ENCODE assay signal across 25 cellular contexts in the genomic region with DNA sequence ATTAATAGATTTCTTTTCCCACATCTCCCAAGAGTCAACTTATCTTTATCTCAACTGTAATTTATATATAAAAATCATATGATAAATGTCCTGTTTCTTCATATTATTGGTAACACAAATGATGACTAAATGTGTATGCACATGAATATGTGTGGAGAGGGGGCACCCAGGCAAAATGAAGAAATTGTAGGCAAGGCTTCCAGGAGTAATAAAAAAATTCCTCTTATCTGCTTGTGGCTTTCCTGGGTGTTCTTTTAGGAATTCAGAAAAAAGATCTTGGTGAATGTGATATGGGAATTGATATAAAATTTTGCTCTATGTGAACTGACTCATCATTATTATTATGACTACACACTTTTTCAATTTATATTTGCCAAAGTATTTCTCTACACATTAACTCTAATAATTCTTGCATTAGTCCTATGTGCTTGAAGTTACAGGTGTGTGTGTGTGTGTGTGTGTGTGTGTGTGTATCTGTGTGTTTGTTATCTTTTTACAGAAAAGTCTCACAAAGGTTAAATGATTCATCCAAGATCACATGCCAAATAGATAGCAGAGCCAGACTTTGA.
DNase-seq lines count a peak whose midpoint lies in the region; ATAC-seq, FAIRE-seq and TF ChIP-seq lines count a peak whose summit lies in the region.
"Had no signal": no experiment of that assay in that cellular context is flagged by ENCODE, and none has a peak within 500 bp of the region (broad histone marks: within the 10 kb centered on the region; RNA-seq: fewer than 3 reads in every experiment).

No MANE protein-coding gene starts in this region.

- H3K36me3 Mint-ChIP-seq in MCF 10A (ENCODE audit: insufficient read depth, unreplicated experiment): no peaks in the 10 kb centered on the region
- H3K36me3 Mint-ChIP-seq: CD14-positive monocyte; CD4-positive, alpha-beta memory T cell; CD4-positive, CD25-positive, alpha-beta regulatory T cell; CD8-positive, alpha-beta memory T cell had no signal

- no peaks in the 10 kb centered on the region for H3K27me3 Mint-ChIP-seq in MCF 10A (ENCODE audit: insufficient read depth, unreplicated experiment)
- H3K27me3 Mint-ChIP-seq: CD4-positive, alpha-beta memory T cell; CD4-positive, CD25-positive, alpha-beta regulatory T cell; CD8-positive, alpha-beta memory T cell had no signal

- H3K27ac Mint-ChIP-seq in MCF 10A (ENCODE audit: low read depth, unreplicated experiment): no peak overlapping the region
- H3K27ac Mint-ChIP-seq: CD14-positive monocyte; CD4-positive, alpha-beta memory T cell; CD4-positive, CD25-positive, alpha-beta regulatory T cell; CD8-positive, alpha-beta memory T cell had no signal

- TF ChIP-seq CTCF in mammary epithelial cell (conservative IDR thresholded peaks at IDR 0.05 in 1 of 2, IDR thresholded peaks at IDR 0.05 in 1 of 2; ENCODE audit: extremely low read depth in 1 of 2, insufficient read depth in 1 of 2, low read depth in 1 of 2, low read length in 2 of 2): no peak
- TF ChIP-seq CTCF in MCF 10A (IDR thresholded peaks at IDR 0.05; ENCODE audit: unreplicated experiment): no peak
- TF ChIP-seq CTCF in A549 (IDR thresholded peaks at IDR 0.05): no peak
- no peak for TF ChIP-seq CTCF in K562 (IDR thresholded peaks at IDR 0.05 in 2 of 3, conservative IDR thresholded peaks at IDR 0.05 in 1 of 3; ENCODE audit: insufficient read depth in 2 of 3, low read depth in 1 of 3, low read length in 3 of 3)
- no peak for TF ChIP-seq CTCF in osteoblast (IDR thresholded peaks at IDR 0.05; ENCODE audit: extremely low read depth, low read depth, low read length)

- H3K27me3 ChIP-seq in mammary epithelial cell (ENCODE audit: insufficient read depth, low read length): no peaks in the 10 kb centered on the region
- H3K27me3 ChIP-seq in K562 (ENCODE audit: control insufficient read depth in 2 of 2, insufficient read depth in 2 of 2, low read length in 2 of 2): no peaks in the 10 kb centered on the region
- no peaks in the 10 kb centered on the region for H3K27me3 ChIP-seq in HAP-1 (ENCODE audit: low read depth)
- no peaks in the 10 kb centered on the region for H3K27me3 ChIP-seq in osteoblast (ENCODE audit: insufficient read depth, low read length)
- H3K27me3 ChIP-seq: BE2C, BLaER1 had no signal

- H3K4me3 ChIP-seq in mammary epithelial cell (replicated peaks in 1 of 3; ENCODE audit: insufficient read depth in 1 of 3, low read depth in 2 of 3, low read length in 3 of 3) (no peak overlapping the region), A549 (no peak overlapping the region), K562 (no peak overlapping the region), HAP-1 (no peak overlapping the region), osteoblast (ENCODE audit: insufficient read depth, low read length) (no peak overlapping the region)
- H3K4me3 ChIP-seq: BLaER1, GM12878 had no signal

- ATAC-seq in A549 (no peak), K562 (no peak), GM21528 (IDR thresholded peaks at IDR 0.05; ENCODE audit: low FRiP score, unreplicated experiment) (no peak)
- ATAC-seq: GM12878 had no signal

- H3K9ac ChIP-seq in mammary epithelial cell (ENCODE audit: insufficient read depth, low read length): no peak overlapping the region
- H3K9ac ChIP-seq in K562 (ENCODE audit: insufficient read depth in 1 of 2, low read depth in 2 of 2, low read length in 2 of 2): no peak overlapping the region
- H3K9ac ChIP-seq: BLaER1 had no signal

- BruUV-seq in mammary epithelial cell (replicated peaks; lab: Mats Ljungman, UMichigan) (no TSS peak), MCF 10A (replicated peaks; lab: Mats Ljungman, UMichigan) (no TSS peak), K562 (replicated peaks; lab: Mats Ljungman, UMichigan) (no TSS peak)

- H3K4me2 ChIP-seq in mammary epithelial cell (ENCODE audit: insufficient read depth, low read depth, low read length): peak overlapping the region; percentile 11
- H3K4me2 ChIP-seq in A549: peak overlapping the region; percentile 39
- H3K4me2 ChIP-seq in K562 (ENCODE audit: insufficient read depth, low read length): no peak overlapping the region
- no peak overlapping the region for H3K4me2 ChIP-seq in osteoblast (ENCODE audit: insufficient read depth, low read length)
- H3K4me2 ChIP-seq: BLaER1 had no signal

- CTCF ChIA-PET in mammary epithelial cell (lab: Charles Lee; ENCODE audit: low non-redundant PET): no interaction called here
- CTCF ChIA-PET in MCF 10A (lab: Yijun Ruan, JAX): interaction anchor here (0.7 kb wide), 1 partner anchor 42 kb away, joined by 3 read pairs; no protein-coding TSS in a partner anchor
- CTCF ChIA-PET in A549 (lab: Yijun Ruan, JAX): no interaction called here
- CTCF ChIA-PET in K562 (lab: Yijun Ruan, JAX; ENCODE audit: low intra/inter-chr PET ratio): no interaction called here

- TF ChIP-seq POLR2A in A549 (IDR thresholded peaks at IDR 0.05; ENCODE audit: low read length): no peak
- no peak for TF ChIP-seq POLR2A in K562 (conservative IDR thresholded peaks at IDR 0.05)

- no peaks in the 10 kb centered on the region for H3K9me3 Mint-ChIP-seq in MCF 10A (ENCODE audit: unreplicated experiment)

- H3K27ac ChIP-seq in mammary epithelial cell (ENCODE audit: insufficient read depth, low read depth, low read length): no peak overlapping the region
- H3K27ac ChIP-seq in A549: peak overlapping the region in 1 of 2 experiments; percentile 32; a peak in 2 of 6 replicates
- no peak overlapping the region for H3K27ac ChIP-seq in K562 (ENCODE audit: extremely low read depth, low read depth, low read length)
- no peak overlapping the region for H3K27ac ChIP-seq in osteoblast (ENCODE audit: low read depth, low read length)
- H3K27ac ChIP-seq: 22Rv1, BLaER1 had no signal

- POLR2A ChIA-PET in MCF 10A (lab: Yijun Ruan, JAX) (interaction anchor here (1.0 kb wide), 1 partner anchor 60 kb away, joined by 3 read pairs; no protein-coding TSS in a partner anchor), A549 (lab: Yijun Ruan, JAX) (no interaction called here), K562 (lab: Yijun Ruan, JAX) (no interaction called here)

- H3K4me1 ChIP-seq in mammary epithelial cell (ENCODE audit: insufficient read depth, low read length) (peaks cover 37% of the 10 kb centered on the region), A549 (peaks cover 56% of the 10 kb centered on the region), K562 (replicated peaks in 1 of 2; ENCODE audit: control insufficient read depth in 2 of 2, insufficient read depth in 2 of 2, low read length in 2 of 2) (no peaks in the 10 kb centered on the region), HAP-1 (no peaks in the 10 kb centered on the region), osteoblast (ENCODE audit: insufficient read depth, low read length) (no peaks in the 10 kb centered on the region)
- H3K4me1 ChIP-seq: BE2C, BLaER1 had no signal

- peak; percentile 79 for FAIRE-seq in A549 (lab: Jason Lieb, UNC)
- no peak for FAIRE-seq in K562 (lab: Jason Lieb, UNC)
- FAIRE-seq: D721Med, GM12878, GM12892, GM18507 had no signal

- H3K36me3 ChIP-seq in mammary epithelial cell (ENCODE audit: insufficient read depth, low read length) (no peaks in the 10 kb centered on the region), K562 (ENCODE audit: control insufficient read depth, insufficient read depth, low read length) (no peaks in the 10 kb centered on the region), HAP-1 (replicated peaks) (no peaks in the 10 kb centered on the region), osteoblast (ENCODE audit: insufficient read depth, low read length) (no peaks in the 10 kb centered on the region)
- H3K36me3 ChIP-seq: BE2C, BLaER1 had no signal

- H4K20me1 ChIP-seq in mammary epithelial cell (ENCODE audit: insufficient read depth, low read length): no peaks in the 10 kb centered on the region
- H4K20me1 ChIP-seq in K562 (replicated peaks; ENCODE audit: control insufficient read depth, insufficient read depth, low read length): no peaks in the 10 kb centered on the region
- H4K20me1 ChIP-seq in osteoblast (ENCODE audit: insufficient read depth, low read length): no peaks in the 10 kb centered on the region
- H4K20me1 ChIP-seq: BLaER1 had no signal

- DNase-seq in mammary epithelial cell (no peak), MCF 10A (ENCODE audit: unreplicated experiment) (no peak), A549 (ENCODE audit: low read depth in 1 of 2, low spot score in 1 of 2) (peak in 1 of 2 experiments; percentile 13), NCI-H226 (peak; percentile 82), K562 (ENCODE audit: extremely low read depth in 1 of 4, low spot score in 3 of 4) (no peak), HAP-1 (ENCODE audit: low spot score in 2 of 2) (no peak), osteoblast (ENCODE audit: insufficient read length, low spot score, missing footprints) (no peak)
- DNase-seq: ACHN; BE2C; C1 segment of cervical spinal cord; Caco-2; Calu3; CD4-positive, alpha-beta memory T cell; CD4-positive, CD25-positive, alpha-beta regulatory T cell; CD8-positive, alpha-beta memory T cell; DMS79 treated with DMSO at 0.1 percent for 48 hours; GDM1 had no signal

- peaks cover 11% of the 10 kb centered on the region for H3K4me1 Mint-ChIP-seq in MCF 10A (ENCODE audit: insufficient read depth, unreplicated experiment)
- H3K4me1 Mint-ChIP-seq: CD14-positive monocyte; CD4-positive, alpha-beta memory T cell; CD4-positive, CD25-positive, alpha-beta regulatory T cell; CD8-positive, alpha-beta memory T cell had no signal

- TF ChIP-seq RAD21 in A549 (conservative IDR thresholded peaks at IDR 0.05 in 1 of 2, IDR thresholded peaks at IDR 0.05 in 1 of 2) (no peak), K562 (CRISPR knock-in tag; conservative IDR thresholded peaks at IDR 0.05 in 1 of 2, IDR thresholded peaks at IDR 0.05 in 1 of 2) (no peak)

- H3K4me3 Mint-ChIP-seq in MCF 10A (ENCODE audit: unreplicated experiment): no peak overlapping the region
- H3K4me3 Mint-ChIP-seq: CD14-positive monocyte; CD4-positive, alpha-beta memory T cell; CD4-positive, CD25-positive, alpha-beta regulatory T cell; CD8-positive, alpha-beta memory T cell had no signal

- dilution Hi-C loops in mammary epithelial cell (cut with HindIII; ENCODE audit: low sequenced_read_pairs): no loop called here

- no peaks in the 10 kb centered on the region for H3K9me1 ChIP-seq in K562 (ENCODE audit: control insufficient read depth, insufficient read depth, low read length)

- TF ChIP-seq EP300 in A549 (IDR thresholded peaks at IDR 0.05) (0 out of 5 replicates have a peak, but pooled peaks of 1 of the 2 experiments have one; percentile 18), K562 (IDR thresholded peaks at IDR 0.05; ENCODE audit: low read length) (no peak)

- H2AFZ ChIP-seq in mammary epithelial cell (ENCODE audit: low read depth, low read length): no peak overlapping the region
- H2AFZ ChIP-seq in K562 (ENCODE audit: low read depth, low read length): no peak overlapping the region
- no peak overlapping the region for H2AFZ ChIP-seq in osteoblast (ENCODE audit: low read length)

- in situ Hi-C loops in mammary epithelial cell (cut with MboI; ENCODE audit: low sequenced_read_pairs in 2 of 2): no loop called here
- in situ Hi-C loops in K562 (cut with MboI): no loop called here
- in situ Hi-C loops in HAP-1 (cut with MboI; ENCODE audit: low sequenced_read_pairs): no loop called here

- H3K79me2 ChIP-seq in mammary epithelial cell (ENCODE audit: insufficient read depth, low read length) (no peaks in the 10 kb centered on the region), K562 (ENCODE audit: control insufficient read depth, insufficient read depth, low read length) (no peaks in the 10 kb centered on the region), osteoblast (ENCODE audit: insufficient read depth, low read length) (no peaks in the 10 kb centered on the region)

- intact Hi-C loops in mammary epithelial cell (cut with micrococcal nuclease): no loop called here
- intact Hi-C loops in MCF 10A (cut with micrococcal nuclease): no loop called here
- intact Hi-C loops in K562 (cut with micrococcal nuclease): no loop called here

- no peaks in the 10 kb centered on the region for H3K9me3 ChIP-seq in mammary epithelial cell (replicated peaks; ENCODE audit: insufficient read depth, low read length)
- H3K9me3 ChIP-seq in A549: no peaks in the 10 kb centered on the region
- H3K9me3 ChIP-seq in K562 (replicated peaks; ENCODE audit: control insufficient read depth, insufficient read depth, low read depth, low read length): no peaks in the 10 kb centered on the region
- no peaks in the 10 kb centered on the region for H3K9me3 ChIP-seq in HAP-1
- H3K9me3 ChIP-seq in osteoblast (ENCODE audit: low read depth, low read length): no peaks in the 10 kb centered on the region
- H3K9me3 ChIP-seq: BE2C, BLaER1, Caco-2 had no signal

Comparison
In these comparisons a context has a peak if more than half of its experiments do, and no peak if none do; other contexts are left out.
1. H3K4me2 ChIP-seq: peak in mammary epithelial cell (single experiment) and A549 (single experiment); none in K562 (single experiment) and osteoblast (single experiment).